In the genomic region with DNA sequence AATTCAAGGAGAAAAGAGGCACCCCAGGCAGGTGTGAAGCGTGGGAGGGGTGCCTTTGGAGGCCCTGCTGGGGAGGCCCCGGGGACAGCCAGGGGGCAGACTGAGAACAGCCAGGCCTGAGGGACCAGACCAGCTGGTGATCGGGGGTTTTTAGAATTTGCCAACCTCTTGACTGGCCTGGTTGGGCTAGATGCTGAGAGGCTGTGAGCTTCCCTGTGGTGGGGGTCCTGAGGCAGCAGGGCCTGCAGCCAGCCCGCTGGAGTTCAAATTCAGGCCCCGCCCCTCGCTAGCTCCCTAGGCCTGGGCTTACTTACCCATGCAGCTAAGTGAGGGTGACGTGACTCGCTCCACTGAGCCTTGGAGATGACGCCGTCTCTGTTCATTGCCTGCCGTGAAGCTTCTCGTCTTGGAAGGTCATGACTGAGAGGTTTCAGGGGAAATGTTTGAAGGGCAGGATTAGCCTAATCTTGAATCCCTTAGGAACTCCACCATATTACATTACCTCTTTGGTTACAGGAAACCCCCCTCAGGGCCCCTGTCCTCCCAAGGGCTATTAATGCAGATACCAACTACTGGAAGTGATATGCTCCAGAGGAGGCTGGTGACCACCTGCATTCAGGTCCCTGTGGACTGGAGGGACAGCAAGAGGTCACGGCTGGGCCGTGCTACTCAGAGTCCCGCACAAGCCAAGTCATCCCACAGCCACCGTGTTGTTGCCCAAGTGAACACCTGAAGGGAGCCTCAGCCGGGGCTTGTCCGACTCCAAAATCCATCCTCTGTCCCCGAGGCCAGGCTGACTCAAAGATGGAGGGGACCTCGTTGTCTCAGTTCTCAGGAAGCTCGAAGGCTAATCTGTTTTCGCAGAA, we compare ENCODE assay signal across 10 cellular contexts.
DNase-seq lines count a peak whose midpoint lies in the region; ATAC-seq, FAIRE-seq and TF ChIP-seq lines count a peak whose summit lies in the region.
"Had no signal": no experiment of that assay in that cellular context is flagged by ENCODE, and none has a peak within 500 bp of the region (broad histone marks: within the 10 kb centered on the region; RNA-seq: fewer than 3 reads in every experiment).

No MANE protein-coding gene starts in this region.

- no peak overlapping the region for H3K4me3 Mint-ChIP-seq in H9

- H2BK20ac ChIP-seq in H9 (ENCODE audit: low read depth, low read length, poor library complexity, severe bottlenecking) = no peak overlapping the region

- no peak overlapping the region for H3K27ac Mint-ChIP-seq in H9

- no peaks in the 10 kb centered on the region for H4K20me1 ChIP-seq in H9 (ENCODE audit: control insufficient read depth, insufficient read depth, insufficient read length)

- H2BK5ac ChIP-seq in H9 (ENCODE audit: insufficient read length, low read length) = no peak overlapping the region

- no peak overlapping the region for H3K4me2 ChIP-seq in H9 (ENCODE audit: insufficient read depth, insufficient read length, low read length)

- no peak overlapping the region for H2AFZ ChIP-seq in H9 (ENCODE audit: low read length)

- H3K14ac ChIP-seq in H9 (ENCODE audit: insufficient read depth, low read length) = no peak overlapping the region

- peak; percentile 49 for ATAC-seq in HG03135 (IDR thresholded peaks at IDR 0.05; ENCODE audit: unreplicated experiment)

- no CpG with 5 or more reads among the region's 22 CpGs for WGBS in H9 (ENCODE audit: extremely low coverage, insufficient read length, low lambda C conversion rate)

- no peak overlapping the region for H4K8ac ChIP-seq in H9 (replicated peaks; ENCODE audit: insufficient read length, low read depth, low read length)

- no peak overlapping the region for H2AK5ac ChIP-seq in H9 (ENCODE audit: insufficient read length, low read length)

- peaks cover 10% of the 10 kb centered on the region for H3K27me3 Mint-ChIP-seq in H9 (ENCODE audit: low read depth)

- H3K79me2 ChIP-seq in H9 (ENCODE audit: insufficient read depth, low read length) = no peaks in the 10 kb centered on the region

- H2BK120ac ChIP-seq in H9 (ENCODE audit: low read depth, low read length, poor library complexity, severe bottlenecking) = no peak overlapping the region

- no peak overlapping the region for H3K18ac ChIP-seq in H9 (ENCODE audit: insufficient read length, low read depth, low read length)

- H3K9me3 Mint-ChIP-seq in H9 = peaks cover 9 to 11% of the 10 kb centered on the region in 2 experiments; a peak in 4 of 5 replicates

- no peak overlapping the region for H4K5ac ChIP-seq in H9 (ENCODE audit: insufficient read length, low read depth, low read length)

- DNase-seq in GM12892 (ENCODE audit: insufficient read length) (peak; percentile 71), GM20000 (ENCODE audit: low spot score) (peak; percentile 70), epithelial cell of proximal tubule (ENCODE audit: low read depth) (no peak), NCI-H2227 treated with DMSO at 0.1 percent for 48 hours (lab: John Stamatoyannopoulos, UW) (no peak), A172 (ENCODE audit: low spot score) (no peak), H9 (no peak), mesenteric fat pad (ENCODE audit: low spot score) (no peak)
- DNase-seq: SIG-M5 had no signal

- FAIRE-seq in GM12892 (lab: Jason Lieb, UNC) = peak; percentile 96
- FAIRE-seq: colon had no signal

- no peak overlapping the region for H3T11ph ChIP-seq in H9 (ENCODE audit: low read length)

- no peaks in the 10 kb centered on the region for H3K23me2 ChIP-seq in H9 (ENCODE audit: insufficient read length, low read depth, low read length, poor library complexity, severe bottlenecking)

- no peaks in the 10 kb centered on the region for H3K27me3 ChIP-seq in H9 (ENCODE audit: insufficient read depth, low read length)

- H3K9ac ChIP-seq in H9 (ENCODE audit: extremely low read depth, insufficient read length, low read length) = no peak overlapping the region

- no peak for TF ChIP-seq CTCF in GM20000 (IDR thresholded peaks at IDR 0.05; ENCODE audit: extremely low read depth, missing control alignments)
- TF ChIP-seq CTCF in epithelial cell of proximal tubule (conservative IDR thresholded peaks at IDR 0.05; ENCODE audit: low read depth, low read length) = peak; percentile 13
- TF ChIP-seq CTCF in H9 (conservative IDR thresholded peaks at IDR 0.05) = no peak

- H3K79me1 ChIP-seq in H9 (ENCODE audit: insufficient read depth, low read depth, low read length, poor library complexity, severe bottlenecking) = no peaks in the 10 kb centered on the region

- H3K4me1 ChIP-seq in H9 (ENCODE audit: insufficient read depth, low read length) = peaks cover 2% of the 10 kb centered on the region; the same call in 1 of the 2 replicates

- H3K4me1 Mint-ChIP-seq in H9 = peaks cover 18 to 34% of the 10 kb centered on the region in 2 experiments

- no peak overlapping the region for H2BK15ac ChIP-seq in H9 (ENCODE audit: low read depth, low read length)

- no peak overlapping the region for H3K4ac ChIP-seq in H9 (ENCODE audit: low read depth, low read length)

- no peak overlapping the region for H4K91ac ChIP-seq in H9 (ENCODE audit: insufficient read length, low read depth, low read length)

- no peak overlapping the region for H3K23ac ChIP-seq in H9 (ENCODE audit: insufficient read length, low read depth, low read length)

- H3K4me3 ChIP-seq in epithelial cell of proximal tubule (ENCODE audit: low read depth, low read length) = no peak overlapping the region

- no peak overlapping the region for H2BK12ac ChIP-seq in H9 (ENCODE audit: insufficient read length, low read depth, low read length)

- peak; percentile 51 for TF ChIP-seq POLR2A in GM12892 (IDR thresholded peaks at IDR 0.05; ENCODE audit: low read depth, low read length)

- no peak overlapping the region for H3K27ac ChIP-seq in H9 (ENCODE audit: insufficient read length, low read depth, low read length)

- no peak overlapping the region for H3K56ac ChIP-seq in H9 (ENCODE audit: insufficient read length, low read depth, low read length)

- H3K36me3 Mint-ChIP-seq in H9 (ENCODE audit: insufficient read depth in 1 of 3, low read depth in 3 of 3) = peaks cover 0 to 7% (median 6%) of the 10 kb centered on the region in 3 experiments; a peak in 2 of 7 replicates

- no peaks in the 10 kb centered on the region for H3K9me3 ChIP-seq in H9 (ENCODE audit: control insufficient read depth, low read depth, low read length)

Comparison
In these comparisons a context has a peak if more than half of its experiments do, and no peak if none do; other contexts are left out.
1. DNase-seq: peak in GM12892 (single experiment) and GM20000 (single experiment); none in epithelial cell of proximal tubule (single experiment), NCI-H2227 treated with DMSO at 0.1 percent for 48 hours (single experiment), A172 (single experiment), H9 (single experiment) and mesenteric fat pad (single experiment).